ENCODE assay signal across 1 cellular context in the genomic region with DNA sequence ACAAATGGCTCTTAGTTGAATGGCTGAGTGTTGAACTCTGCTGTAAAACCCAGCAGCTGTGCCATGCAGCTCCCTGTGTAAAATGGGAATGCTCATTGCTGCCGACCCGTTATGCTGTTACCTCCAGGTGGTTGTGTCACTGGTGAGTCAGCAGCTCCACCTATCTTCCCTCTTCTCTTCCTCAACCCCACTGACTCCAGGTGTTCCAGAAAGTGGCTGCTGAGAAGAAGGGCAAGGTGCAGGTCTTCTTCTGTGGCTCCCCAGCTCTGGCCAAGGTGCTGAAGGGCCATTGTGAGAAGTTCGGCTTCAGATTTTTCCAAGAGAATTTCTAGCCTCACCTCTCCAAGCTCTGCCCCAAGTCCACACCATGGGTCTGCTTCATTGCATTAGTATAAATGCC.
TF ChIP-seq lines count a peak whose summit lies in the region.

No MANE protein-coding gene starts in this region.

TF ChIP-seq in IMR-90, 13 proteins besides CTCF, POLR2A, EP300 and RAD21 (continued from another document):
- no peak for TF ChIP-seq MAZ (IDR thresholded peaks at IDR 0.05; ENCODE audit: borderline replicate concordance, low read depth, low read length)
- TF ChIP-seq RCOR1 (IDR thresholded peaks at IDR 0.05; ENCODE audit: insufficient replicate concordance, low read length) = no peak
- TF ChIP-seq, protein P1, sequence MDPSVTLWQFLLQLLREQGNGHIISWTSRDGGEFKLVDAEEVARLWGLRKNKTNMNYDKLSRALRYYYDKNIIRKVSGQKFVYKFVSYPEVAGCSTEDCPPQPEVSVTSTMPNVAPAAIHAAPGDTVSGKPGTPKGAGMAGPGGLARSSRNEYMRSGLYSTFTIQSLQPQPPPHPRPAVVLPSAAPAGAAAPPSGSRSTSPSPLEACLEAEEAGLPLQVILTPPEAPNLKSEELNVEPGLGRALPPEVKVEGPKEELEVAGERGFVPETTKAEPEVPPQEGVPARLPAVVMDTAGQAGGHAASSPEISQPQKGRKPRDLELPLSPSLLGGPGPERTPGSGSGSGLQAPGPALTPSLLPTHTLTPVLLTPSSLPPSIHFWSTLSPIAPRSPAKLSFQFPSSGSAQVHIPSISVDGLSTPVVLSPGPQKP (IDR thresholded peaks at IDR 0.05; ENCODE audit: borderline replicate concordance, low read depth, low read length) = no peak
- no peak for TF ChIP-seq FOS (IDR thresholded peaks at IDR 0.05; ENCODE audit: low read depth, low read length)
- TF ChIP-seq BHLHE40 (IDR thresholded peaks at IDR 0.05; ENCODE audit: low read depth, low read length) = no peak
- TF ChIP-seq RFX5 (IDR thresholded peaks at IDR 0.05; ENCODE audit: low read depth, low read length) = no peak
